In genomic region chr2:110610613-110611250, GRCh38 we compare ENCODE assay signal across 7 cellular contexts. TPM values are rescaled to one million over a fixed set of nuclear protein-coding genes. Genes with fewer than 3 reads are reported as not detected.
A peak's percentile ranks its signal among the peaks of the same experiment; 100 is the strongest.
DNase-seq lines count a peak whose midpoint lies in the region; ATAC-seq, FAIRE-seq and TF ChIP-seq lines count a peak whose summit lies in the region.
"Not testable (repeated sequence)": the region's sequence is repeated elsewhere in the genome, so short reads cannot be mapped to it uniquely, and the experiment has no call there.

No MANE protein-coding gene starts in this region.

- not testable (repeated sequence) for TF ChIP-seq RAD21 in GM12878 (IDR thresholded peaks at IDR 0.05; ENCODE audit: insufficient read depth, low read depth, low read length)

- SMC1A ChIA-PET in GM12878 (lab: Charles Lee; ENCODE audit: uncharacterized antibody, unreplicated experiment) = not testable (repeated sequence)

- peak; percentile 10; the same call in 2 of the 3 replicates for ATAC-seq in GM12878
- peak in 3 of 4 donors; percentile 49 to 67 (median 55) for ATAC-seq in heart left ventricle
- ATAC-seq in naive thymus-derived CD4-positive, alpha-beta T cell = peak; percentile 72

- RAD21 ChIA-PET in GM12878 (lab: Charles Lee; ENCODE audit: unreplicated experiment) = not testable (repeated sequence)

- TF ChIP-seq CTCF in GM12878 (IDR thresholded peaks at IDR 0.05 in 2 of 3, conservative IDR thresholded peaks at IDR 0.05 in 1 of 3; ENCODE audit: control insufficient read depth in 2 of 3, extremely low read depth in 1 of 3, insufficient read depth in 1 of 3, low read depth in 3 of 3, low read length in 3 of 3); heart left ventricle (IDR thresholded peaks at IDR 0.05): not testable (repeated sequence)

- not testable (repeated sequence) for H3K4me3 ChIP-seq in GM23248; SJCRH30; GM12878; naive thymus-derived CD4-positive, alpha-beta T cell (ENCODE audit: low read length)
- H3K4me3 ChIP-seq in heart left ventricle = peak overlapping the region in 2 of 12 donors; percentile 33 to 42

- not testable (repeated sequence) for TF ChIP-seq EP300 in GM12878 (IDR thresholded peaks at IDR 0.05; ENCODE audit: borderline replicate concordance in 1 of 2, control insufficient read depth in 1 of 2, low read depth in 2 of 2, low read length in 2 of 2)

- not testable (repeated sequence) for H3K9me2 ChIP-seq in GM23248 (ENCODE audit: insufficient read depth)

- not testable (repeated sequence) for H3F3A ChIP-seq in GM23248 (ENCODE audit: insufficient read depth)

- not testable (repeated sequence) for TF ChIP-seq POLR2A in GM12878 (IDR thresholded peaks at IDR 0.05; ENCODE audit: low read depth, low read length); heart left ventricle (IDR thresholded peaks at IDR 0.05)

- not testable (repeated sequence) for H3K27me3 Mint-ChIP-seq in naive thymus-derived CD4-positive, alpha-beta T cell

- CTCF ChIA-PET in GM12878 (lab: Yijun Ruan, JAX); naive thymus-derived CD4-positive, alpha-beta T cell (lab: Charles Lee): not testable (repeated sequence)

- intact Hi-C loops in GM12878 (cut with micrococcal nuclease; ENCODE audit: unreplicated experiment); heart left ventricle (cut with DNase I); naive thymus-derived CD4-positive, alpha-beta T cell (cut with micrococcal nuclease): not testable (repeated sequence)

- not testable (repeated sequence) for FAIRE-seq in GM12878 (lab: Jason Lieb, UNC)

- not testable (repeated sequence) for BruUV-seq in GM12878 (replicated peaks; lab: Mats Ljungman, UMichigan)

- H3K4me1 Mint-ChIP-seq in naive thymus-derived CD4-positive, alpha-beta T cell = not testable (repeated sequence)

- H3K4me1 ChIP-seq in GM23248 (ENCODE audit: insufficient read depth); SJCRH30; GM12878 (ENCODE audit: control insufficient read depth, insufficient read depth, low read length); heart left ventricle; naive thymus-derived CD4-positive, alpha-beta T cell (ENCODE audit: control insufficient read depth in 2 of 2, insufficient read depth in 2 of 2, low read length in 2 of 2): not testable (repeated sequence)

- not testable (repeated sequence) for H3K4me3 Mint-ChIP-seq in naive thymus-derived CD4-positive, alpha-beta T cell

- in situ Hi-C loops in GM23248 (cut with MboI); GM12878 (cut with MboI): not testable (repeated sequence)

- H3K27me3 ChIP-seq in GM23248 (replicated peaks; ENCODE audit: insufficient read depth); SJCRH30; GM12878 (replicated peaks in 1 of 2; ENCODE audit: control insufficient read depth in 2 of 2, insufficient read depth in 2 of 2, low read length in 1 of 2); heart left ventricle; naive thymus-derived CD4-positive, alpha-beta T cell (ENCODE audit: control insufficient read depth in 2 of 2, insufficient read depth in 2 of 2, low read length in 2 of 2): not testable (repeated sequence)

- not testable (repeated sequence) for H2AFZ ChIP-seq in GM23248; GM12878 (ENCODE audit: control insufficient read depth, low read depth, low read length)

- H3K4me2 ChIP-seq in GM23248 (ENCODE audit: unreplicated experiment); GM12878 (ENCODE audit: control insufficient read depth, insufficient read depth): not testable (repeated sequence)

- H3K9ac ChIP-seq in GM23248; GM12878 (ENCODE audit: control insufficient read depth, insufficient read depth, low read length): not testable (repeated sequence)

- 0 to 5% methylated on average over 5 to 32 of the region's 94 CpGs for WGBS in GM23248 (ENCODE audit: low coverage in 1 of 2, low lambda C conversion rate in 2 of 2, missing lambda C conversion rate in 2 of 2), 2 experiments
- WGBS in GM12878 (ENCODE audit: insufficient coverage, insufficient replicate concordance, low lambda C conversion rate, missing lambda C conversion rate) = no CpG with 5 or more reads among the region's 94 CpGs
- 0 to 3% (median 1%) methylated on average over 13 to 39 of the region's 94 CpGs for WGBS in heart left ventricle, 4 donors

- not testable (repeated sequence) for H3K9me3 ChIP-seq in GM23248 (ENCODE audit: low read depth); SJCRH30 (replicated peaks); GM12878 (replicated peaks; ENCODE audit: control insufficient read depth, insufficient read depth, low read length); heart left ventricle; naive thymus-derived CD4-positive, alpha-beta T cell (ENCODE audit: control insufficient read depth in 2 of 3, low read length in 3 of 3)

- POLR2A ChIA-PET in GM12878 (lab: Charles Lee); naive thymus-derived CD4-positive, alpha-beta T cell (lab: Charles Lee): not testable (repeated sequence)

- H3K79me2 ChIP-seq in GM23248 (ENCODE audit: insufficient read depth); GM12878 (ENCODE audit: control insufficient read depth, insufficient read depth, low read length): not testable (repeated sequence)

- H3K9me3 Mint-ChIP-seq in naive thymus-derived CD4-positive, alpha-beta T cell = not testable (repeated sequence)

- H3K36me3 Mint-ChIP-seq in naive thymus-derived CD4-positive, alpha-beta T cell = not testable (repeated sequence)

- not testable (repeated sequence) for H3K27ac ChIP-seq in GM23248; SJCRH30; GM12878 (ENCODE audit: control insufficient read depth, insufficient read depth); heart left ventricle; naive thymus-derived CD4-positive, alpha-beta T cell (ENCODE audit: low read depth, low read length)

- not testable (repeated sequence) for H3K27ac Mint-ChIP-seq in naive thymus-derived CD4-positive, alpha-beta T cell

- H3K36me3 ChIP-seq in GM23248 (ENCODE audit: low read depth); SJCRH30; GM12878 (ENCODE audit: control insufficient read depth in 2 of 2, insufficient read depth in 2 of 2, low read length in 1 of 2); heart left ventricle; naive thymus-derived CD4-positive, alpha-beta T cell (ENCODE audit: control insufficient read depth in 2 of 3, insufficient read depth in 3 of 3, low read length in 3 of 3): not testable (repeated sequence)

- not testable (repeated sequence) for H4K20me1 ChIP-seq in GM23248 (ENCODE audit: insufficient read depth); GM12878 (ENCODE audit: control insufficient read depth, insufficient read depth)

- DNase-seq in GM23248 = peak; percentile 15
- peak; percentile 1 to 2 for DNase-seq in SJCRH30
- DNase-seq in activated CD8-positive, alpha-beta memory T cell treated with anti-CD3 and anti-CD28 coated beads, Interleukin-2, amount 50 U/mL, for 4 hours = peak; percentile 41
- DNase-seq in GM12878 (ENCODE audit: low read depth, low spot score) = not testable (repeated sequence)
- peak in 2 of 5 donors; percentile 9 to 48 for DNase-seq in heart left ventricle
- DNase-seq in naive thymus-derived CD4-positive, alpha-beta T cell = peak in 3 of 9 donors; percentile 1 to 18 (median 3)
- peak; percentile 25 for DNase-seq in stimulated activated CD4-positive, alpha-beta T cell treated with anti-CD3 and anti-CD28 coated beads, Interleukin-2, amount 100 ng/mL, for 4 hours (ENCODE audit: low read depth)

RNA-seq across cellular contexts. Expression of gene RGPD6, which starts 33.7 kb away (rescaled TPM):
- total RNA-seq in GM23248 (2014; rRNA removed; shearing (Covaris generic)) = 22.6 and 27.9 TPM in 2 replicates
- polyA plus RNA-seq in GM23248 (2016; fragmentation: Nextera tagmentation; extraction: Ambion mirVana) (8.5 and 11.6 TPM in 2 replicates), GM12878 (2011; rRNA removed) (4.1 and 6.3 TPM in 2 replicates), GM12878 (2014; fragmentation: Illumina TruSeq; extraction: Trizol) (9.2 and 11.1 TPM in 2 replicates), GM12878 (2014; fragmentation: Nextera tagmentation; extraction: Ambion mirVana) (1 to 10 TPM; 2.7 to 3.1 TPM), GM12878 (2014; rRNA removed) (4.7 and 7.8 TPM in 2 replicates), GM12878 (2016; fragmentation: Nextera tagmentation; extraction: Ambion mirVana) (1 to 10 TPM; 7.8 to 9.7 TPM), heart left ventricle (1 to 10 TPM; 8.7 to 8.9 TPM)
- total RNA-seq in SJCRH30 (2014; rRNA removed; shearing (Covaris generic)) = 32.2 and 34.6 TPM in 2 replicates
- total RNA-seq in GM12878 (2013; cell fraction: nucleolus; rRNA removed) = 144 and 212 TPM in 2 replicates
- total RNA-seq in GM12878 (2014; rRNA removed) (9.7 and 12.5 TPM in 2 replicates), GM12878 (2014; rRNA removed; fragmentation: Illumina TruSeq; extraction: Trizol) (13.7 and 15.9 TPM in 2 replicates), GM12878 (2021) (3.1 and 12.5 TPM in 2 replicates), heart left ventricle (10 to 100 TPM; 11.0 to 23.9 (median 18.4) TPM)
- polyA plus RNA-seq in GM12878 (2011; ENCODE audit: low read depth) = 3.8 TPM
- polyA plus RNA-seq in GM12878 (2011; cell fraction: cytosol; rRNA removed) = 0.52 and 0.82 TPM in 2 replicates
- 2.0 and 5.1 TPM in 2 replicates for polyA plus RNA-seq in GM12878 (2011; cell fraction: nucleus; rRNA removed)
- 3.7 and 5.4 TPM in 2 replicates for polyA plus RNA-seq in GM12878 (2012)
- 4.3 and 7.8 TPM in 2 replicates for polyA minus RNA-seq in GM12878 (2011; rRNA and poly(A)+ RNA removed)
- polyA minus RNA-seq in GM12878 (2011; cell fraction: cytosol; rRNA and poly(A)+ RNA removed) = 3.3 TPM in 2 replicates
- polyA minus RNA-seq in GM12878 (2011; cell fraction: nucleus; rRNA and poly(A)+ RNA removed) = 5.4 and 11.4 TPM in 2 replicates
- total RNA-seq in naive thymus-derived CD4-positive, alpha-beta T cell = 100 to 1,000 TPM in 2 of 5 experiments, 10 to 100 TPM in 2, 1 to 10 TPM in 1; 2.2 to 152 (median 44.7) TPM
- polyA plus RNA-seq in naive thymus-derived CD4-positive, alpha-beta T cell = 1 to 10 TPM; 1.8 to 5.3 TPM

Comparison
In these comparisons a context has a peak if more than half of its experiments do, and no peak if none do; other contexts are left out.
1. ATAC-seq: peak in every context shown above with its lines; median percentile 72 in naive thymus-derived CD4-positive, alpha-beta T cell; 55 in heart left ventricle; 10 in GM12878.